In genomic region chr5:121962347-121962670, GRCh38 we compare ENCODE assay signal across 8 cellular contexts. TPM values are rescaled to one million over a fixed set of nuclear protein-coding genes. Genes with fewer than 3 reads are reported as not detected.
DNase-seq lines count a peak whose midpoint lies in the region; ATAC-seq and TF ChIP-seq lines count a peak whose summit lies in the region.

No MANE protein-coding gene starts in this region.

- H3K9me3 ChIP-seq in CD8-positive, alpha-beta T cell (ENCODE audit: low read length) = no peaks in the 10 kb centered on the region
- H3K9me3 ChIP-seq in ascending aorta = no peaks in the 10 kb centered on the region

- no peak overlapping the region for H3K23ac ChIP-seq in mesendoderm (ENCODE audit: low read length)

- CTCF ChIA-PET in CD8-positive, alpha-beta T cell (lab: Charles Lee) = interaction anchor here (1.3 to 3.0 kb wide), 2 partner anchors 12 to 18 kb away, joined by 5 to 14 read pairs; no protein-coding TSS in a partner anchor

- H3K4ac ChIP-seq in mesendoderm (ENCODE audit: low read depth, low read length) = no peak overlapping the region

- H3K36me3 ChIP-seq in CD8-positive, alpha-beta T cell (ENCODE audit: insufficient read depth, low read length) = no peaks in the 10 kb centered on the region
- H3K36me3 ChIP-seq in ascending aorta = no peaks in the 10 kb centered on the region
- H3K36me3 ChIP-seq in mesendoderm (ENCODE audit: control insufficient read depth, insufficient read depth, low read length) = no peaks in the 10 kb centered on the region

- H3K79me2 ChIP-seq in mesendoderm (ENCODE audit: control insufficient read depth, insufficient read depth, low read length) = peaks cover 30% of the 10 kb centered on the region

- H3K27me3 Mint-ChIP-seq in CD8-positive, alpha-beta T cell (ENCODE audit: low read depth) = peaks cover 10% of the 10 kb centered on the region

- peak overlapping the region; percentile 25 for H3K4me2 ChIP-seq in mesendoderm (ENCODE audit: low read length)

- peak overlapping the region; percentile 74 for H3K27ac ChIP-seq in CD8-positive, alpha-beta T cell (ENCODE audit: low read depth, low read length)
- H3K27ac ChIP-seq in ascending aorta = peak overlapping the region; percentile 71 to 73
- H3K27ac ChIP-seq in mesendoderm (ENCODE audit: low read depth, low read length) = no peak overlapping the region

- H2BK120ac ChIP-seq in mesendoderm (ENCODE audit: low read depth, low read length) = no peak overlapping the region

- H3K4me3 Mint-ChIP-seq in CD8-positive, alpha-beta T cell = peak overlapping the region; percentile 96

- peak overlapping the region; percentile 91 for H4K8ac ChIP-seq in mesendoderm (ENCODE audit: low read depth, low read length)

- H2BK5ac ChIP-seq in mesendoderm (ENCODE audit: low read length) = no peak overlapping the region

- WGBS in mesendoderm (ENCODE audit: extremely low coverage, insufficient coverage, low lambda C conversion rate) = no CpG with 5 or more reads among the region's 6 CpGs

- no peak overlapping the region for H2BK15ac ChIP-seq in mesendoderm (replicated peaks; ENCODE audit: low read depth)

- no peak overlapping the region for H3K18ac ChIP-seq in mesendoderm (ENCODE audit: low read length)

- H3K4me3 ChIP-seq in CD8-positive, alpha-beta T cell (ENCODE audit: low read depth, low read length) = peak overlapping the region; percentile 87
- H3K4me3 ChIP-seq in ascending aorta = peak overlapping the region; percentile 87 to 91
- peak overlapping the region; percentile 73 for H3K4me3 ChIP-seq in mesendoderm (ENCODE audit: low read length)

- peaks cover 3% of the 10 kb centered on the region for H3K79me1 ChIP-seq in mesendoderm (ENCODE audit: low read length)

- H3K56ac ChIP-seq in mesendoderm (ENCODE audit: low read length) = peak overlapping the region; percentile 89

- TF ChIP-seq CTCF in CD8-positive, alpha-beta T cell (IDR thresholded peaks at IDR 0.05) = no peak
- TF ChIP-seq CTCF in ascending aorta (IDR thresholded peaks at IDR 0.05) = no peak

- no peak overlapping the region for H2AK5ac ChIP-seq in mesendoderm (ENCODE audit: low read length)

- H4K5ac ChIP-seq in mesendoderm (ENCODE audit: low read length) = no peak overlapping the region

- H3K4me1 ChIP-seq in CD8-positive, alpha-beta T cell (ENCODE audit: insufficient read depth, low read length) = peaks cover 12% of the 10 kb centered on the region
- H3K4me1 ChIP-seq in ascending aorta = peaks cover 0 to 10% of the 10 kb centered on the region in 2 donors
- H3K4me1 ChIP-seq in mesendoderm (ENCODE audit: control insufficient read depth, low read depth, low read length) = peaks cover 3% of the 10 kb centered on the region

- peak overlapping the region; percentile 86 for H3K9ac ChIP-seq in mesendoderm (ENCODE audit: low read length)

- H3K27me3 ChIP-seq in CD8-positive, alpha-beta T cell (ENCODE audit: insufficient read depth, low read length) = no peaks in the 10 kb centered on the region
- H3K27me3 ChIP-seq in ascending aorta = no peaks in the 10 kb centered on the region
- H3K27me3 ChIP-seq in mesendoderm (ENCODE audit: insufficient read depth, low read length, poor library complexity) = no peaks in the 10 kb centered on the region

- DNase-seq in CD8-positive, alpha-beta T cell = no peak
- DNase-seq in ascending aorta (ENCODE audit: low spot score in 2 of 2) = no peak
- no peak for DNase-seq in mesendoderm
- no peak for DNase-seq in DMS53 (lab: John Stamatoyannopoulos, UW)
- DNase-seq in Ammon's horn (ENCODE audit: low spot score) = no peak
- DNase-seq in activated effector memory CD4-positive, alpha-beta T cell treated with Interleukin-2 at 50 U/mL for 16 hours = no peak

- POLR2A ChIA-PET in CD8-positive, alpha-beta T cell (lab: Charles Lee) = interaction anchor here (0.9 to 1.8 kb wide), 5 partner anchors 9 to 1461 kb away, joined by 3 to 7 read pairs (median 3); partner anchors contain the start of gene SNX2

- peak overlapping the region; percentile 94 for H3K27ac Mint-ChIP-seq in CD8-positive, alpha-beta T cell

- peaks cover 44% of the 10 kb centered on the region for H3K4me1 Mint-ChIP-seq in CD8-positive, alpha-beta T cell (ENCODE audit: low read depth)

- ATAC-seq in CD8-positive, alpha-beta T cell = no peak
- ATAC-seq in GM19452 (IDR thresholded peaks at IDR 0.05; ENCODE audit: unreplicated experiment) (peak; percentile 68), HG03460 (IDR thresholded peaks at IDR 0.05; ENCODE audit: unreplicated experiment) (peak; percentile 51)

- H3K9me3 Mint-ChIP-seq in CD8-positive, alpha-beta T cell = peaks cover 2% of the 10 kb centered on the region

- peaks cover 23% of the 10 kb centered on the region for H3K36me3 Mint-ChIP-seq in CD8-positive, alpha-beta T cell

- intact Hi-C loops in CD8-positive, alpha-beta T cell (cut with DNase I, micrococcal nuclease) = loop anchor here (2.0 to 10.0 kb wide), 3 partner anchors 18 to 1552 kb away; partner anchors contain the start of genes CSNK1G3 (in 1 of the 2) and SNX2 (in 1 of the 2)
- intact Hi-C loops in ascending aorta (cut with DNase I) = loop anchor here (5.0 to 10.0 kb wide), 3 partner anchors 192 to 1552 kb away; partner anchors contain the start of gene CSNK1G3

RNA-seq across cellular contexts. Expression of gene SRFBP1, which starts 0.5 kb away (rescaled TPM):
- 1 to 10 TPM; 4.5 to 5.2 TPM for total RNA-seq in CD8-positive, alpha-beta T cell
- 2.6 TPM for total RNA-seq in ascending aorta
- polyA plus RNA-seq in mesendoderm (2013, experiment 1 of 2) = 17.3 TPM
- polyA plus RNA-seq in mesendoderm (2013, experiment 2 of 2) = 18.0 TPM
